Comparison of ENCODE assay signal across 22 cellular contexts in the genomic region with DNA sequence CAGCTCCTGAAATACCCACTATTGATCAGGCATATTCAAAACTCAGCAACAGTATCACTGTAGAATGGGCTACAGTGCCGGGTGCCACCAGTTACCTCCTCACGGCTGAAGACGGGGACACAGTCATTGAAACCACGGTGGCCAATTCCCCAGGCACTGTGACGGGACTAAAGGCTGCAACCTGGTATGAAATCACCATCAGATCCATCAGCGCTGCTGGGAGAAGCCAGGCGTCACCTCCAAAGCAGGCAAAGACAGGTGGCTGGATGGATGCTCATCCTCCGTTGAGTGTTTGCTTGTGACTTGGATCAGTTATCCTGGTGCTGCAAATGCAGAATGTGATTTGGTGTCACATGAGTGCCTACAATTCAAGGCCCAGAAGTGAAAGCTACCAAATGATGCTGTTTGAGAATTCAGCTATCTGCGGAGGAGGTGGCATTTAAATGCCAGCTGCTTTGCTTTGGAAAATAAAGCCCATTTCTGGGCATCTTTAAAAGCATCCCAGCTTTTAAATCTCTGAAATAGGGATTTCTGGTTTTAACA. TPM values are rescaled to one million over a fixed set of nuclear protein-coding genes. Genes with fewer than 3 reads are reported as not detected.
DNase-seq lines count a peak whose midpoint lies in the region; ATAC-seq and TF ChIP-seq lines count a peak whose summit lies in the region.
"Had no signal": no experiment of that assay in that cellular context is flagged by ENCODE, and none has a peak within 500 bp of the region (broad histone marks: within the 10 kb centered on the region; RNA-seq: fewer than 3 reads in every experiment).

No MANE protein-coding gene starts in this region.

- no peaks in the 10 kb centered on the region for H4K20me1 ChIP-seq in IMR-90 (ENCODE audit: insufficient read depth, low read length)
- H4K20me1 ChIP-seq: BLaER1 treated with 17β-estradiol and CSF1 and Interleukin-3, amounts not matched to agents 10 nM and 100 nM had no signal

- H3K9me3 ChIP-seq in IMR-90 (ENCODE audit: control insufficient read depth, insufficient read depth, low read length): no peaks in the 10 kb centered on the region
- H3K9me3 ChIP-seq: BLaER1 treated with 17β-estradiol and CSF1 and Interleukin-3, amounts not matched to agents 10 nM and 100 nM; SJCRH30 had no signal

- H3K36me3 ChIP-seq in IMR-90 (ENCODE audit: control insufficient read depth, insufficient read depth, low read length): no peaks in the 10 kb centered on the region
- H3K36me3 ChIP-seq: BLaER1 treated with 17β-estradiol and CSF1 and Interleukin-3, amounts not matched to agents 10 nM and 100 nM; SJCRH30 had no signal

- no peak overlapping the region for H4K8ac ChIP-seq in IMR-90 (ENCODE audit: low read depth in 2 of 2, low read length in 2 of 2)

- WGBS in IMR-90 (ENCODE audit: extremely low coverage in 2 of 2, insufficient read length in 1 of 2), 2 experiments: 90% methylated on average over 7 of the region's 9 CpGs; no CpG with 5 or more reads in 1 of the 2 experiments

- no peaks in the 10 kb centered on the region; a peak in 1 of 4 replicates for H3K79me1 ChIP-seq in IMR-90 (ENCODE audit: low read depth in 1 of 2, low read length in 2 of 2)

- TF ChIP-seq POLR2A in IMR-90 (IDR thresholded peaks at IDR 0.05; ENCODE audit: low read depth, low read length): no peak

- peak overlapping the region; percentile 23 for H2AK9ac ChIP-seq in IMR-90 (replicated peaks; ENCODE audit: low read depth, low read length, poor library complexity)

- no peak overlapping the region for H2BK20ac ChIP-seq in IMR-90 (ENCODE audit: low read depth, low read length)

- H3K9ac ChIP-seq in IMR-90 (ENCODE audit: low read depth, low read length): no peak overlapping the region
- H3K9ac ChIP-seq: BLaER1 treated with 17β-estradiol and CSF1 and Interleukin-3, amounts not matched to agents 10 nM and 100 nM; GM23248 had no signal

- H3K9me1 ChIP-seq in IMR-90 (ENCODE audit: insufficient read depth, low read length): 0 out of 2 replicates have a peak, but pooled peaks cover 6% of the 10 kb centered on the region

- no peak overlapping the region for H3K14ac ChIP-seq in IMR-90 (replicated peaks; ENCODE audit: low read depth, low read length)

- no peak overlapping the region for H3K27ac ChIP-seq in IMR-90 (ENCODE audit: insufficient read depth, low read length)
- peak overlapping the region; percentile 28 for H3K27ac ChIP-seq in caudate nucleus (ENCODE audit: low read depth, low read length)
- peak overlapping the region; percentile 4 for H3K27ac ChIP-seq in temporal lobe (ENCODE audit: low read depth, low read length)
- H3K27ac ChIP-seq: BLaER1 treated with 17β-estradiol and CSF1 and Interleukin-3, amounts not matched to agents 10 nM and 100 nM; GM23248; SJCRH30 had no signal

- H3K4me1 Mint-ChIP-seq in natural killer cell treated with Interleukin-12 subunit alpha and Interleukin-12 subunit beta and Interleukin-15 and Interleukin-18, amount 100 ng/mL, for 72 hours (ENCODE audit: low read depth in 2 of 2): no peaks in the 10 kb centered on the region
- H3K4me1 Mint-ChIP-seq in CD14-positive monocyte: peaks cover 2% of the 10 kb centered on the region
- H3K4me1 Mint-ChIP-seq: CD8-positive, alpha-beta memory T cell had no signal

- H2AFZ ChIP-seq in IMR-90 (replicated peaks; ENCODE audit: low read length, poor library complexity): no peak overlapping the region
- H2AFZ ChIP-seq: GM23248 had no signal

- ATAC-seq in IMR-90 (ENCODE audit: low read depth) (no peak), HG03025 (IDR thresholded peaks at IDR 0.05; ENCODE audit: low FRiP score, unreplicated experiment) (no peak)
- ATAC-seq in natural killer cell treated with Interleukin-12 subunit alpha and Interleukin-12 subunit beta and Interleukin-15 and Interleukin-18, amount 100 ng/mL, for 72 hours: no peak
- ATAC-seq: HCT116 had no signal

- no peak overlapping the region for H3K27ac Mint-ChIP-seq in natural killer cell treated with Interleukin-12 subunit alpha and Interleukin-12 subunit beta and Interleukin-15 and Interleukin-18, amount 100 ng/mL, for 72 hours
- no peak overlapping the region for H3K27ac Mint-ChIP-seq in CD14-positive monocyte
- H3K27ac Mint-ChIP-seq: CD8-positive, alpha-beta memory T cell had no signal

- H2AK5ac ChIP-seq in IMR-90 (ENCODE audit: low read depth, low read length): no peak overlapping the region

- no peak overlapping the region for H3K4me3 ChIP-seq in IMR-90 (ENCODE audit: insufficient read depth, low read depth, low read length)
- H3K4me3 ChIP-seq: BLaER1 treated with 17β-estradiol and CSF1 and Interleukin-3, amounts not matched to agents 10 nM and 100 nM; GM23248; SJCRH30 had no signal

- H3K4me3 Mint-ChIP-seq in natural killer cell treated with Interleukin-12 subunit alpha and Interleukin-12 subunit beta and Interleukin-15 and Interleukin-18, amount 100 ng/mL, for 72 hours: no peak overlapping the region
- no peak overlapping the region for H3K4me3 Mint-ChIP-seq in CD14-positive monocyte
- H3K4me3 Mint-ChIP-seq: CD8-positive, alpha-beta memory T cell had no signal

- no peak overlapping the region for H2BK120ac ChIP-seq in IMR-90 (ENCODE audit: low read depth, low read length)

- H3K4me2 ChIP-seq in IMR-90 (ENCODE audit: low read depth, low read length): no peak overlapping the region
- H3K4me2 ChIP-seq: BLaER1 treated with 17β-estradiol and CSF1 and Interleukin-3, amounts not matched to agents 10 nM and 100 nM had no signal

- no TSS peak for BruUV-seq in IMR-90 (replicated peaks; lab: Mats Ljungman, UMichigan)

- H3K56ac ChIP-seq in IMR-90 (ENCODE audit: extremely low read depth, insufficient read depth, low read length): no peak overlapping the region

- 0 out of 2 replicates have a peak overlapping the region, but pooled peaks have one; percentile 25 for H3K4ac ChIP-seq in IMR-90 (ENCODE audit: low read depth, low read length)

- peaks cover 0 to 2% of the 10 kb centered on the region in 2 donors for H3K27me3 Mint-ChIP-seq in natural killer cell treated with Interleukin-12 subunit alpha and Interleukin-12 subunit beta and Interleukin-15 and Interleukin-18, amount 100 ng/mL, for 72 hours
- H3K27me3 Mint-ChIP-seq in CD14-positive monocyte (ENCODE audit: low read depth in 3 of 3): peaks cover 2 to 3% (median 3%) of the 10 kb centered on the region in 3 donors

- H3K23ac ChIP-seq in IMR-90 (ENCODE audit: low read depth, low read length): no peak overlapping the region

- POLR2A ChIA-PET in IMR-90 (lab: Charles Lee; ENCODE audit: unreplicated experiment): no interaction called here

- peaks cover 24% of the 10 kb centered on the region for H3K4me1 ChIP-seq in IMR-90 (ENCODE audit: control insufficient read depth, insufficient read depth, low read length)

- no peak for TF ChIP-seq RAD21 in IMR-90 (IDR thresholded peaks at IDR 0.05; ENCODE audit: low read length)

- no peak overlapping the region for H2BK5ac ChIP-seq in IMR-90 (ENCODE audit: low read depth, low read length, poor library complexity, severe bottlenecking)

- DNase-seq in IMR-90: no peak
- peak in 1 of 61 donors; percentile 23 for DNase-seq in caudate nucleus (lab: John Stamatoyannopoulos, UW)
- DNase-seq in medulla oblongata (ENCODE audit: extremely low spot score): peak; percentile 67
- no peak for DNase-seq in natural killer cell treated with Interleukin-12 subunit alpha and Interleukin-12 subunit beta and Interleukin-15 and Interleukin-18, amount 100 ng/mL, for 72 hours (ENCODE audit: low spot score)
- DNase-seq in CD14-positive monocyte (ENCODE audit: low spot score): no peak
- DNase-seq: Calu3; CD8-positive, alpha-beta memory T cell; DMS153; GM23248; Kasumi-1; NCI-H1694 treated with DMSO at 0.1 percent for 48 hours; NCI-H2171; NCI-H524 treated with DMSO at 0.1 percent for 48 hours; NCI-H82; OCI-M1; SJCRH30 had no signal

- H4K5ac ChIP-seq in IMR-90 (ENCODE audit: low read depth, low read length): no peak overlapping the region

- no peaks in the 10 kb centered on the region for H3K9me3 Mint-ChIP-seq in natural killer cell treated with Interleukin-12 subunit alpha and Interleukin-12 subunit beta and Interleukin-15 and Interleukin-18, amount 100 ng/mL, for 72 hours
- no peaks in the 10 kb centered on the region for H3K9me3 Mint-ChIP-seq in CD14-positive monocyte
- H3K9me3 Mint-ChIP-seq: CD8-positive, alpha-beta memory T cell had no signal

- intact Hi-C loops in IMR-90 (cut with micrococcal nuclease): no loop called here
- intact Hi-C loops in CD14-positive monocyte (cut with micrococcal nuclease): no loop called here

- no peak overlapping the region for H4K91ac ChIP-seq in IMR-90 (ENCODE audit: insufficient read depth, low read depth, low read length)

- no peak overlapping the region for H2BK15ac ChIP-seq in IMR-90 (ENCODE audit: low read depth, low read length)

- CTCF ChIA-PET in IMR-90 (lab: Yijun Ruan, JAX): interaction anchor here (1.3 kb wide), 1 partner anchor 13 kb away, joined by 3 read pairs; no protein-coding TSS in a partner anchor

- dilution Hi-C loops in IMR-90 (cut with HindIII; ENCODE audit: low sequenced_read_pairs, unreplicated experiment): no loop called here

- H3K27me3 ChIP-seq in IMR-90 (ENCODE audit: control insufficient read depth, insufficient read depth, low read length): no peaks in the 10 kb centered on the region
- H3K27me3 ChIP-seq: BLaER1 treated with 17β-estradiol and CSF1 and Interleukin-3, amounts not matched to agents 10 nM and 100 nM; SJCRH30 had no signal

- TF ChIP-seq CTCF in IMR-90 (conservative IDR thresholded peaks at IDR 0.05; ENCODE audit: low read depth, low read length) (no peak), CD14-positive monocyte (IDR thresholded peaks at IDR 0.05) (no peak)

- H3K18ac ChIP-seq in IMR-90 (ENCODE audit: low read depth, low read length): no peak overlapping the region

- H3K36me3 Mint-ChIP-seq in natural killer cell treated with Interleukin-12 subunit alpha and Interleukin-12 subunit beta and Interleukin-15 and Interleukin-18, amount 100 ng/mL, for 72 hours: no peaks in the 10 kb centered on the region
- H3K36me3 Mint-ChIP-seq in CD14-positive monocyte: no peaks in the 10 kb centered on the region

- in situ Hi-C loops in IMR-90 (cut with MboI; ENCODE audit: low sequenced_read_pairs): no loop called here

RNA-seq across cellular contexts. Expression of a gene that starts 5.1 kb away (rescaled TPM):
- total RNA-seq in IMR-90 (2012; rRNA removed): under 0.01 TPM in 1 of 2 replicates, not detected in the other
- 0.06 TPM in 1 of 2 replicates, not detected in the other for polyA plus RNA-seq in IMR-90 (2012; rRNA removed)
- 0.01 and 0.04 TPM in 2 replicates for polyA plus RNA-seq in IMR-90 (2012; cell fraction: cytosol; rRNA removed)
- polyA plus RNA-seq in IMR-90 (2012; cell fraction: nucleus; rRNA removed; ENCODE audit: low replicate concordance): 0.08 TPM in 2 replicates
- 0.25 TPM for total RNA-seq in temporal lobe
- under 1 TPM in 1 of 2 donors, not detected in 1; 0.12 TPM for total RNA-seq in natural killer cell treated with Interleukin-12 subunit alpha and Interleukin-12 subunit beta and Interleukin-15 and Interleukin-18, amount 100 ng/mL, for 72 hours
- not detected for polyA plus RNA-seq in CD14-positive monocyte
- total RNA-seq: Calu3, G401, GM23248, MCF 10A had no signal
- polyA plus RNA-seq: CD8-positive, alpha-beta memory T cell; GM23248 had no signal

RNA-seq across cellular contexts. Expression of a gene that starts 25.7 kb away (rescaled TPM):
- 9.0 and 15.0 TPM in 2 replicates for total RNA-seq in IMR-90 (2012; rRNA removed)
- polyA plus RNA-seq in IMR-90 (2012; rRNA removed): 15.5 and 19.3 TPM in 2 replicates
- polyA plus RNA-seq in IMR-90 (2012; cell fraction: cytosol; rRNA removed): 3.9 and 6.9 TPM in 2 replicates
- polyA plus RNA-seq in IMR-90 (2012; cell fraction: nucleus; rRNA removed; ENCODE audit: low replicate concordance): 35.6 and 60.1 TPM in 2 replicates
- 13.8 TPM for total RNA-seq in temporal lobe
- total RNA-seq in natural killer cell treated with Interleukin-12 subunit alpha and Interleukin-12 subunit beta and Interleukin-15 and Interleukin-18, amount 100 ng/mL, for 72 hours: 100 to 1,000 TPM in 1 of 2 donors, 10 to 100 TPM in 1; 76.3 to 104 TPM
- 1 to 10 TPM; 4.9 to 8.3 TPM for polyA plus RNA-seq in CD14-positive monocyte

RNA-seq across cellular contexts. Expression of a gene that starts 28.6 kb away (rescaled TPM):
- total RNA-seq in IMR-90 (2012; rRNA removed) (19.7 and 38.3 TPM in 2 replicates), temporal lobe (31.7 TPM)
- polyA plus RNA-seq in IMR-90 (2012; rRNA removed) (14.2 and 19.1 TPM in 2 replicates), CD14-positive monocyte (10 to 100 TPM; 48.3 to 56.2 TPM)
- polyA plus RNA-seq in IMR-90 (2012; cell fraction: cytosol; rRNA removed): 2.3 and 4.0 TPM in 2 replicates
- 13.0 and 19.9 TPM in 2 replicates for polyA plus RNA-seq in IMR-90 (2012; cell fraction: nucleus; rRNA removed; ENCODE audit: low replicate concordance)
- total RNA-seq in natural killer cell treated with Interleukin-12 subunit alpha and Interleukin-12 subunit beta and Interleukin-15 and Interleukin-18, amount 100 ng/mL, for 72 hours: 10 to 100 TPM; 52.9 to 53.1 TPM

RNA-seq across cellular contexts. Expression of a gene that starts 57.0 kb away (rescaled TPM):
- total RNA-seq in IMR-90 (2012; rRNA removed) (0.28 and 0.54 TPM in 2 replicates), temporal lobe (20.7 TPM)
- polyA plus RNA-seq in IMR-90 (2012; rRNA removed) (0.43 and 0.67 TPM in 2 replicates), CD14-positive monocyte (10 to 100 TPM; 13.4 to 14.5 TPM)
- 0.09 and 0.54 TPM in 2 replicates for polyA plus RNA-seq in IMR-90 (2012; cell fraction: cytosol; rRNA removed)
- 0.09 and 0.69 TPM in 2 replicates for polyA plus RNA-seq in IMR-90 (2012; cell fraction: nucleus; rRNA removed; ENCODE audit: low replicate concordance)
- 10 to 100 TPM; 27.5 to 35.7 TPM for total RNA-seq in natural killer cell treated with Interleukin-12 subunit alpha and Interleukin-12 subunit beta and Interleukin-15 and Interleukin-18, amount 100 ng/mL, for 72 hours
- total RNA-seq: G401, MCF 10A, SJCRH30 had no signal
